ENCODE assay signal across 25 cellular contexts in the genomic region with DNA sequence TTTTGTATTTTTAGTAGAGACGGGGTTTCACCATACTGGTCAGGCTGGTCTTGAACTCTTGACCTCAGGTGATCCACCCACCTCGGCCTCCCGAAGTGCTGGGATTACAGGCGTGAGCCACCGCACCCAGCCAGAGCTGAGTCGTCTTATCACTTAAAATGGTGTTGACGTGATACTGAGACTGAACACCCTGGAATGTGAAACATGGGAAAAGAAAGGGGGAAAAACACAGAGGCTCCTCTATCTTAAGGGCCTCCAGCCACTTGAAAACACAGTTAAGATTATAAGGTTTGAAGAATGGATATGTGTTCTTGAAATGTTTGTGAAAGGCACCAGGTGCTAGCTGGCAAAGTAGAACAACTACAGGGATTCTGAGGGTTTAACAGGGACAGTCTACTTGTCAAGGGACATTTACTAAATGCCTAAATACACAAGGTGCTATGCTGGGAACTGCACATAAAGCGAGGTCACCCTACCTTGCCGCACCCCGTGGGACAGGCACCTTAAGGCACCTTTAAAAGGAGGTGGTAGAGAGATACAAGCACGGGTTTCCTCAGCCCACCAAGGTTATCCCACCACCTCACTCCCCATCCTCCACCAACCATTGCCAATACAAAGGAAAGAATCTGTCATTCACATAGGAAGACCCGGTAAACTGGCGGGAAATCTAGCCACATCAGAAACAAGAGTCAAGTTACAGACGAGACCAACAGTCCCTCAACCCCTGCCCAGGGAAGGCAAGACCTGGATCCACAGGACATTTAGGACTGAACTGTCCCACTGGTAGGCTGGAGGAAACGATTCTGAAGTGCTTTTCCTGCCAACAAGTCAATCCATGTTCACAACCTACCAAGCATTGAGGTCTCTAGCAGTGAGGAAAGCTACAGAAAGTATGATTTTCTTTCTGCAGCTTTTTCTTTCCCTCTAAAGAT. TPM values are rescaled to one million over a fixed set of nuclear protein-coding genes. Genes with fewer than 3 reads are reported as not detected.
A peak's percentile ranks its signal among the peaks of the same experiment; 100 is the strongest.
DNase-seq lines count a peak whose midpoint lies in the region; ATAC-seq and TF ChIP-seq lines count a peak whose summit lies in the region.
"Had no signal": no experiment of that assay in that cellular context is flagged by ENCODE, and none has a peak within 500 bp of the region (broad histone marks: within the 10 kb centered on the region; RNA-seq: fewer than 3 reads in every experiment).

No MANE protein-coding gene starts in this region.

- H3K27ac Mint-ChIP-seq in progenitor cell of endocrine pancreas: peak overlapping the region; percentile 53
- H3K27ac Mint-ChIP-seq: activated CD4-positive, alpha-beta T cell treated with anti-CD3 and anti-CD28 coated beads, Interleukin-2, amount 10 ng/mL, durations not matched to agents 24 days and 14 days; activated T-helper 2 cell treated with anti-CD3 and anti-CD28 coated beads, Interferon-gamma antibody, Interleukin-2, Interleukin-4, amounts not matched to agents 10 μg/mL and 5 μg/mL and 100 μg/mL, durations not matched to agents 14 hours and 24 hours and 36 hours; dendritic cell treated with granulocyte-macrophage colony-stimulating factor and Interleukin-4, amounts not matched to agents 40 ng/mL and 50 ng/mL, for 4 days had no signal

- TF ChIP-seq POLR2A in esophagus squamous epithelium (IDR thresholded peaks at IDR 0.05): no peak

- H3K36me3 ChIP-seq in right atrium auricular region (no peaks in the 10 kb centered on the region), esophagus squamous epithelium (no peaks in the 10 kb centered on the region)

- H3K9me3 Mint-ChIP-seq in progenitor cell of endocrine pancreas (ENCODE audit: low read depth): peaks cover 19% of the 10 kb centered on the region
- H3K9me3 Mint-ChIP-seq: activated CD4-positive, alpha-beta T cell treated with anti-CD3 and anti-CD28 coated beads, Interleukin-2, amount 10 ng/mL, durations not matched to agents 24 days and 14 days; activated T-helper 2 cell treated with anti-CD3 and anti-CD28 coated beads, Interferon-gamma antibody, Interleukin-2, Interleukin-4, amounts not matched to agents 10 μg/mL and 5 μg/mL and 100 μg/mL, durations not matched to agents 14 hours and 24 hours and 36 hours; dendritic cell treated with granulocyte-macrophage colony-stimulating factor and Interleukin-4, amounts not matched to agents 40 ng/mL and 50 ng/mL, for 4 days had no signal

- no peak overlapping the region for H3K4me3 Mint-ChIP-seq in progenitor cell of endocrine pancreas (ENCODE audit: low read depth)
- H3K4me3 Mint-ChIP-seq: activated CD4-positive, alpha-beta T cell treated with anti-CD3 and anti-CD28 coated beads, Interleukin-2, amount 10 ng/mL, durations not matched to agents 24 days and 14 days; CD4-positive, CD25-positive, alpha-beta regulatory T cell; dendritic cell treated with granulocyte-macrophage colony-stimulating factor and Interleukin-4, amounts not matched to agents 40 ng/mL and 50 ng/mL, for 4 days had no signal

- peaks cover 23% of the 10 kb centered on the region for H3K4me1 Mint-ChIP-seq in progenitor cell of endocrine pancreas (ENCODE audit: low read depth)

- no peak overlapping the region for H3K4me3 ChIP-seq in right atrium auricular region
- H3K4me3 ChIP-seq in esophagus squamous epithelium: no peak overlapping the region
- H3K4me3 ChIP-seq in foreskin fibroblast (ENCODE audit: low read depth in 1 of 2, low read length in 2 of 2): no peak overlapping the region
- H3K4me3 ChIP-seq: skin epidermis had no signal

- H3K27me3 ChIP-seq in right atrium auricular region: no peaks in the 10 kb centered on the region
- no peaks in the 10 kb centered on the region for H3K27me3 ChIP-seq in esophagus squamous epithelium

- no peaks in the 10 kb centered on the region for H3K27me3 Mint-ChIP-seq in progenitor cell of endocrine pancreas
- H3K27me3 Mint-ChIP-seq: activated CD4-positive, alpha-beta T cell treated with anti-CD3 and anti-CD28 coated beads, Interleukin-2, amount 10 ng/mL, durations not matched to agents 24 days and 14 days; CD4-positive, CD25-positive, alpha-beta regulatory T cell; dendritic cell treated with granulocyte-macrophage colony-stimulating factor and Interleukin-4, amounts not matched to agents 40 ng/mL and 50 ng/mL, for 4 days had no signal

- DNase-seq in Right ventricle myocardium inferior (ENCODE audit: missing footprints) (no peak), right atrium auricular region (ENCODE audit: low spot score) (no peak), esophagus squamous epithelium (lab: John Stamatoyannopoulos, UW) (no peak), iPS-NIHi11 (ENCODE audit: low spot score) (peak; percentile 67), progenitor cell of endocrine pancreas (ENCODE audit: low spot score, unreplicated experiment) (no peak), foreskin fibroblast (no peak), NCI-H1105 (lab: John Stamatoyannopoulos, UW) (no peak)
- DNase-seq: activated CD4-positive, alpha-beta T cell treated with anti-CD3 and anti-CD28 coated beads, Interleukin-2, amount 10 ng/mL, durations not matched to agents 24 days and 14 days; aorta; CD4-positive, CD25-positive, alpha-beta regulatory T cell; central memory CD4-positive, alpha-beta T cell; glutamatergic neuron; islet precursor cell; Kasumi-1; NCI-H1694; SK-N-SH; substantia nigra; T-helper 2 cell had no signal

- intact Hi-C loops in Right ventricle myocardium inferior (cut with DNase I) (no loop called here), esophagus squamous epithelium (cut with DNase I) (no loop called here)

- H3K9me3 ChIP-seq in right atrium auricular region (no peaks in the 10 kb centered on the region), esophagus squamous epithelium (no peaks in the 10 kb centered on the region)
- H3K9me3 ChIP-seq: SK-N-SH had no signal

- ATAC-seq in Right ventricle myocardium inferior (peak; percentile 30), GM19452 (IDR thresholded peaks at IDR 0.05; ENCODE audit: unreplicated experiment) (no peak)
- ATAC-seq: activated naive CD4-positive, alpha-beta T cell treated with anti-CD3 and anti-CD28 coated beads, Interleukin-2, amount 50 U/mL, for 72 hours had no signal

- H3K4me1 ChIP-seq in right atrium auricular region (peaks cover 0 to 14% of the 10 kb centered on the region in 2 donors), esophagus squamous epithelium (peaks cover 0 to 25% (median 0%) of the 10 kb centered on the region in 3 donors)

- 84 to 89% methylated on average over 13 to 15 of the region's 15 CpGs for WGBS in esophagus squamous epithelium, 2 donors

- H3K27ac ChIP-seq in right atrium auricular region (no peak overlapping the region), esophagus squamous epithelium (peak overlapping the region in 3 of 4 donors; percentile 29 to 47 (median 43))
- H3K27ac ChIP-seq: 22Rv1, RWPE1, skin epidermis had no signal

- peaks cover 25% of the 10 kb centered on the region for H3K36me3 Mint-ChIP-seq in progenitor cell of endocrine pancreas (ENCODE audit: insufficient read depth)

- no peak for TF ChIP-seq CTCF in right atrium auricular region (IDR thresholded peaks at IDR 0.05)
- TF ChIP-seq CTCF in esophagus squamous epithelium (IDR thresholded peaks at IDR 0.05): no peak
- TF ChIP-seq CTCF in progenitor cell of endocrine pancreas (IDR thresholded peaks at IDR 0.05; ENCODE audit: unreplicated experiment): no peak
- TF ChIP-seq CTCF in foreskin fibroblast (IDR thresholded peaks at IDR 0.05; ENCODE audit: low read depth, low read length): no peak

RNA-seq across cellular contexts. Expression of gene STK39, which starts 43.4 kb away (rescaled TPM):
- total RNA-seq in Right ventricle myocardium inferior (17.7 TPM), right atrium auricular region (10 to 100 TPM in 1 of 2 donors, 1 to 10 TPM in 1; 6.0 to 13.6 TPM), esophagus squamous epithelium (10 to 100 TPM; 17.4 to 27.6 (median 20.6) TPM), progenitor cell of endocrine pancreas (21.1 and 22.9 TPM in 2 replicates)

Comparison
In these comparisons a context has a peak if more than half of its experiments do, and no peak if none do; other contexts are left out.
1. H3K27ac ChIP-seq: peak in esophagus squamous epithelium (3 of 4); none in right atrium auricular region (0 of 2).